ENCODE assay signal across 1 cellular context in the genomic region with DNA sequence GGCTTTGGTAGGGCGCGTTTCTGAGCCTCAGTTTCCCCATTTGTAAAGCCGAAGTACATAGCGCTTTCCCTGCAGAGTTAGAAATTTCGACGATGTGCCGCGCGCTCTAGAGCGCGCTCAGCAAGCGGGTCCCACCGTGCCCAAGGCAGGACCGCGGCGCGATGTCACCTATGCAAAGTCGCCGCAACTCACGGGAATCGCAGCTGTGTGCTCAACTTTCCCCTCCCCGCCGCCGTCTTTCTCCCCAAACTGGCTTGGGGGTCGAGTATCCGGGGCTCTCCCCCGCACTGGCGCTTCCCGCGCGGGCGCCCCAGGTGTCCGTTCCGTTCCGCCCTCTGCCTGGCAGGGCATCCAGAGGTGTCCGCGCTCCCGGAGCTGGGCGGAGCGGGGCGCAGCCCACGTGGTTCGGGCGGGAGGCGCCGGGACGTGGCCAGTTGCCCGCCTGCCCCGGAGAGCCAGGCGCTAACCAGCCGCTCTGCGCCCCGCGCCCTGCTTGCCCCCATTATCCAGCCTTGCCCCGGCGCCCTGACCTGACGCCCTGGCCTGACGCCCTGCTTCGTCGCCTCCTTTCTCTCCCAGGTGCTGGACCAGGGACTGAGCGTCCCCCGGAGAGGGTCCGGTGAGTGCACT.
A peak's percentile ranks its signal among the peaks of the same experiment; 100 is the strongest.
TF ChIP-seq lines count a peak whose summit lies in the region.

A gene with protein sequence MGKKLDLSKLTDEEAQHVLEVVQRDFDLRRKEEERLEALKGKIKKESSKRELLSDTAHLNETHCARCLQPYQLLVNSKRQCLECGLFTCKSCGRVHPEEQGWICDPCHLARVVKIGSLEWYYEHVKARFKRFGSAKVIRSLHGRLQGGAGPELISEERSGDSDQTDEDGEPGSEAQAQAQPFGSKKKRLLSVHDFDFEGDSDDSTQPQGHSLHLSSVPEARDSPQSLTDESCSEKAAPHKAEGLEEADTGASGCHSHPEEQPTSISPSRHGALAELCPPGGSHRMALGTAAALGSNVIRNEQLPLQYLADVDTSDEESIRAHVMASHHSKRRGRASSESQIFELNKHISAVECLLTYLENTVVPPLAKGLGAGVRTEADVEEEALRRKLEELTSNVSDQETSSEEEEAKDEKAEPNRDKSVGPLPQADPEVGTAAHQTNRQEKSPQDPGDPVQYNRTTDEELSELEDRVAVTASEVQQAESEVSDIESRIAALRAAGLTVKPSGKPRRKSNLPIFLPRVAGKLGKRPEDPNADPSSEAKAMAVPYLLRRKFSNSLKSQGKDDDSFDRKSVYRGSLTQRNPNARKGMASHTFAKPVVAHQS (plus strand): TSS at position 433 of the 630 bp plus-strand sequence. CDS start 6,176 bp downstream, outside the sequence.

TF ChIP-seq in H1, 55 proteins besides CTCF, POLR2A, EP300 and RAD21:
- TF ChIP-seq SP4 (IDR thresholded peaks at IDR 0.05; ENCODE audit: low read length) (0 out of 2 replicates have a peak, but pooled peaks have one; percentile 22), EZH2 (IDR thresholded peaks at IDR 0.05; ENCODE audit: low read depth, low read length, severe bottlenecking) (peak; percentile 73), ASH2L (IDR thresholded peaks at IDR 0.05; ENCODE audit: low read length) (peak; percentile 27), USF2 (IDR thresholded peaks at IDR 0.05; ENCODE audit: low read length) (0 out of 2 replicates have a peak, but pooled peaks have one; percentile 18), CHD7 (IDR thresholded peaks at IDR 0.05; ENCODE audit: insufficient replicate concordance, low read length) (no peak), HDAC2 (IDR thresholded peaks at IDR 0.05; ENCODE audit: borderline replicate concordance in 1 of 2, low read depth in 2 of 2, low read length in 2 of 2) (0 out of 4 replicates have a peak, but pooled peaks of 1 of the 2 experiments have one; percentile 36), TAF7 (optimal IDR thresholded peaks at IDR 0.05; ENCODE audit: borderline replicate concordance, low read depth, low read length) (no peak), MAFK (IDR thresholded peaks at IDR 0.05; ENCODE audit: low read depth, low read length) (no peak), KDM4A (IDR thresholded peaks at IDR 0.05; ENCODE audit: low read depth, low read length, severe bottlenecking) (peak; percentile 99), TAF1 (IDR thresholded peaks at IDR 0.05; ENCODE audit: low read depth, low read length) (0 out of 2 replicates have a peak, but pooled peaks have one; percentile 22), SP1 (IDR thresholded peaks at IDR 0.05; ENCODE audit: low read depth, low read length) (no peak), SUZ12 (IDR thresholded peaks at IDR 0.05; ENCODE audit: low read length) (peak; percentile 63), PHF8 (conservative IDR thresholded peaks at IDR 0.05; ENCODE audit: low read depth, low read length) (0 out of 2 replicates have a peak, but pooled peaks have one; percentile 29), CREB1 (IDR thresholded peaks at IDR 0.05) (peak; percentile 61), CHD2 (IDR thresholded peaks at IDR 0.05; ENCODE audit: low read length) (no peak), E2F6 (IDR thresholded peaks at IDR 0.05) (peak; percentile 87), MAX (IDR thresholded peaks at IDR 0.05) (peak; percentile 79)
TF ChIP-seq in H1: peak in this region for 12.
